15 cellular contexts compared by ENCODE assay signal in the genomic region with DNA sequence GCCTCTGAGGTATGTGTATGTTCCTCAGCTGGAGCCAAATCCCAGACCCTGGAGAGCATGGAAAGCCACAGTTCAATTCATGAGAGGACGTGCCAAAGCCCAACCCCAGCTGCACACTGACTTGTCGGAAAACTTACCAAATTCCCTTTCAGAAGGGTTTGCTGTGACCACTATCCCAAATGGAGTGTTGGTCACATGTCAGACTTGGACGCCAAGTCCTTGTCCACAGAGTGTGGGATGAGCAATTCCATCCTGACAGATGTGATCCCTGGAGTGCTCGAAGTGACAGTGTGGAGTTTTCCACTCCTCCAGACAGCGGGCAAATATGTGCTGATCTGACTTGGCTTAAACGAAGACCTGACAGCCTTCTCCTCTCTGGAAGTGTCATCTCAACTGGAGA.
A peak's percentile ranks its signal among the peaks of the same experiment; 100 is the strongest.
DNase-seq lines count a peak whose midpoint lies in the region; ATAC-seq and TF ChIP-seq lines count a peak whose summit lies in the region.
"Had no signal": no experiment of that assay in that cellular context is flagged by ENCODE, and none has a peak within 500 bp of the region (broad histone marks: within the 10 kb centered on the region; RNA-seq: fewer than 3 reads in every experiment).

No MANE protein-coding gene starts in this region.

- TF ChIP-seq CTCF in mucosa of descending colon (IDR thresholded peaks at IDR 0.05) (no peak), tibial artery (IDR thresholded peaks at IDR 0.05) (no peak)

- H3K9me3 ChIP-seq in mucosa of descending colon (no peaks in the 10 kb centered on the region), tibial artery (no peaks in the 10 kb centered on the region)

- no peak overlapping the region for H3K27ac ChIP-seq in tibial artery
- H3K27ac ChIP-seq: foreskin keratinocyte had no signal

- H3K36me3 ChIP-seq in mucosa of descending colon (ENCODE audit: low read depth): no peaks in the 10 kb centered on the region
- H3K36me3 ChIP-seq in tibial artery: no peaks in the 10 kb centered on the region

- ATAC-seq in Right ventricle myocardium inferior (peak; percentile 88), mucosa of descending colon (peak; percentile 59), GM19455 (IDR thresholded peaks at IDR 0.05; ENCODE audit: unreplicated experiment) (no peak), HG02870 (IDR thresholded peaks at IDR 0.05; ENCODE audit: unreplicated experiment) (no peak)
- ATAC-seq: activated CD8-positive, alpha-beta memory T cell treated with anti-CD3 and anti-CD28 coated beads, Interleukin-2, amount 10 ng/mL, durations not matched to agents 7 days and 5 days; foreskin keratinocyte had no signal

- no peaks in the 10 kb centered on the region for H3K27me3 ChIP-seq in tibial artery
- H3K27me3 ChIP-seq: foreskin keratinocyte had no signal

- intact Hi-C loops in Right ventricle myocardium inferior (cut with DNase I): loop anchor here (5.0 kb wide), 1 partner anchor 241 kb away; no protein-coding TSS in a partner anchor
- intact Hi-C loops in mucosa of descending colon (cut with DNase I, micrococcal nuclease): no loop called here
- intact Hi-C loops in tibial artery (cut with DNase I; ENCODE audit: low total_unique reads): no loop called here

- H3K4me3 ChIP-seq in mucosa of descending colon (no peak overlapping the region), tibial artery (no peak overlapping the region)

- peak; percentile 76 for DNase-seq in Right ventricle myocardium inferior (ENCODE audit: missing footprints)
- peak in 1 of 3 donors; percentile 38 for DNase-seq in mucosa of descending colon
- DNase-seq in tibial artery: peak; percentile 78
- DNase-seq in NCI-H1092 treated with DMSO at 0.1 percent for 48 hours (lab: John Stamatoyannopoulos, UW): no peak
- DNase-seq in NCI-H1092 (lab: John Stamatoyannopoulos, UW): no peak
- DNase-seq: activated CD4-positive, CD25-positive, alpha-beta regulatory T cell; activated CD8-positive, alpha-beta memory T cell treated with anti-CD3 and anti-CD28 coated beads, Interleukin-2, amount 10 ng/mL, durations not matched to agents 7 days and 5 days; effector CD8-positive, alpha-beta T cell; foreskin keratinocyte; NCI-H2029 treated with DMSO at 0.1 percent for 48 hours; NCI-H69; T-helper 1 cell had no signal

- no peaks in the 10 kb centered on the region for H3K4me1 ChIP-seq in mucosa of descending colon (ENCODE audit: low read depth)
- peaks cover 0 to 5% (median 0%) of the 10 kb centered on the region in 4 donors for H3K4me1 ChIP-seq in tibial artery

TF ChIP-seq in PFSK-1, 5 proteins besides CTCF, POLR2A, EP300 and RAD21:
- TF ChIP-seq POLR2AphosphoS5 (IDR thresholded peaks at IDR 0.05; ENCODE audit: low read depth, low read length) (no peak), SIN3A (IDR thresholded peaks at IDR 0.05; ENCODE audit: borderline replicate concordance, insufficient read depth, low read length) (peak; percentile 53; the same call in 1 of the 2 replicates), FOXP2 (optimal IDR thresholded peaks at IDR 0.05; ENCODE audit: borderline replicate concordance, extremely low read depth, extremely low read length, insufficient read depth) (peak; percentile 29), TAF1 (IDR thresholded peaks at IDR 0.05; ENCODE audit: borderline replicate concordance, insufficient read depth, low read length) (no peak)
- TF ChIP-seq, protein P1, sequence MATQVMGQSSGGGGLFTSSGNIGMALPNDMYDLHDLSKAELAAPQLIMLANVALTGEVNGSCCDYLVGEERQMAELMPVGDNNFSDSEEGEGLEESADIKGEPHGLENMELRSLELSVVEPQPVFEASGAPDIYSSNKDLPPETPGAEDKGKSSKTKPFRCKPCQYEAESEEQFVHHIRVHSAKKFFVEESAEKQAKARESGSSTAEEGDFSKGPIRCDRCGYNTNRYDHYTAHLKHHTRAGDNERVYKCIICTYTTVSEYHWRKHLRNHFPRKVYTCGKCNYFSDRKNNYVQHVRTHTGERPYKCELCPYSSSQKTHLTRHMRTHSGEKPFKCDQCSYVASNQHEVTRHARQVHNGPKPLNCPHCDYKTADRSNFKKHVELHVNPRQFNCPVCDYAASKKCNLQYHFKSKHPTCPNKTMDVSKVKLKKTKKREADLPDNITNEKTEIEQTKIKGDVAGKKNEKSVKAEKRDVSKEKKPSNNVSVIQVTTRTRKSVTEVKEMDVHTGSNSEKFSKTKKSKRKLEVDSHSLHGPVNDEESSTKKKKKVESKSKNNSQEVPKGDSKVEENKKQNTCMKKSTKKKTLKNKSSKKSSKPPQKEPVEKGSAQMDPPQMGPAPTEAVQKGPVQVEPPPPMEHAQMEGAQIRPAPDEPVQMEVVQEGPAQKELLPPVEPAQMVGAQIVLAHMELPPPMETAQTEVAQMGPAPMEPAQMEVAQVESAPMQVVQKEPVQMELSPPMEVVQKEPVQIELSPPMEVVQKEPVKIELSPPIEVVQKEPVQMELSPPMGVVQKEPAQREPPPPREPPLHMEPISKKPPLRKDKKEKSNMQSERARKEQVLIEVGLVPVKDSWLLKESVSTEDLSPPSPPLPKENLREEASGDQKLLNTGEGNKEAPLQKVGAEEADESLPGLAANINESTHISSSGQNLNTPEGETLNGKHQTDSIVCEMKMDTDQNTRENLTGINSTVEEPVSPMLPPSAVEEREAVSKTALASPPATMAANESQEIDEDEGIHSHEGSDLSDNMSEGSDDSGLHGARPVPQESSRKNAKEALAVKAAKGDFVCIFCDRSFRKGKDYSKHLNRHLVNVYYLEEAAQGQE (IDR thresholded peaks at IDR 0.05; ENCODE audit: insufficient read depth in 1 of 2, low read depth in 2 of 2, low read length in 2 of 2): 0 out of 4 replicates have a peak, but pooled peaks of 1 of the 2 experiments have one; percentile 49

Comparison
In these comparisons a context has a peak if more than half of its experiments do, and no peak if none do; other contexts are left out.
1. ATAC-seq: peak in Right ventricle myocardium inferior (single experiment) and mucosa of descending colon (single experiment); none in GM19455 (single experiment) and HG02870 (single experiment).
2. DNase-seq: peak in Right ventricle myocardium inferior (single experiment) and tibial artery (2 of 2); none in NCI-H1092 treated with DMSO at 0.1 percent for 48 hours (single experiment) and NCI-H1092 (single experiment).